In genomic region chr1:43329995-43330751, GRCh38 we compare ENCODE assay signal across 1 cellular context.
TF ChIP-seq lines count a peak whose summit lies in the region.

No MANE protein-coding gene starts in this region.

TF ChIP-seq in GM12878, 131 proteins besides CTCF, POLR2A, EP300 and RAD21 (continued from another document):
- TF ChIP-seq ZBTB4 (CRISPR knock-in tag; IDR thresholded peaks at IDR 0.05) = no peak
- no peak for TF ChIP-seq NKRF (conservative IDR thresholded peaks at IDR 0.05)
- TF ChIP-seq E2F4 (IDR thresholded peaks at IDR 0.05; ENCODE audit: low read depth, low read length) = no peak
- no peak for TF ChIP-seq NRF1 (conservative IDR thresholded peaks at IDR 0.05; ENCODE audit: low read depth, low read length)
- TF ChIP-seq ZNF274 (IDR thresholded peaks at IDR 0.05; ENCODE audit: insufficient read depth, insufficient read length) = no peak
